In the genomic region with DNA sequence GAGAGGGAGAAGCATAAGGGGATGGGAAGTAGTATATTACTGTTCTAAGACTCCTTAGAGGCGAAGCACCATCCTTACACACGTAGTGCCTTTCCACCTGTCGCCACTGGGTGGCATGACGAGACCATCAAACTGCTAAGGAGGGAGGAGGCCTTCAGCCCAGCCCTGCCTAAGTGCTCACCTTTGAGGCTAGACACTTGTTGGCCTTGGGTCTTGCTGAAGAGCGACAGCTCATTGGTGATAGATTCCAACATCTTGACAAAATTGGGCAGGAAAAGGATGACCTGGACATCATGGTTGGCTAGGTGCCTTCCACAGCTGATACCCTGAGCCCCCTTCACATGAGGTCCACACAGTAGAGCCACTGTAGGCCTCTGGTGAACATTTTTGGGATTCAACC, we compare ENCODE assay signal across 1 cellular context.
TF ChIP-seq lines count a peak whose summit lies in the region.

No MANE protein-coding gene starts in this region.

TF ChIP-seq in GM23338, 12 proteins besides CTCF, POLR2A, EP300 and RAD21 (continued from another document):
- TF ChIP-seq EZH2phosphoT487 (IDR thresholded peaks at IDR 0.05; ENCODE audit: unreplicated experiment) (no peak), NANOG (IDR thresholded peaks at IDR 0.05; ENCODE audit: borderline replicate concordance) (no peak)
